Comparison of ENCODE assay signal across 8 cellular contexts in the genomic region with DNA sequence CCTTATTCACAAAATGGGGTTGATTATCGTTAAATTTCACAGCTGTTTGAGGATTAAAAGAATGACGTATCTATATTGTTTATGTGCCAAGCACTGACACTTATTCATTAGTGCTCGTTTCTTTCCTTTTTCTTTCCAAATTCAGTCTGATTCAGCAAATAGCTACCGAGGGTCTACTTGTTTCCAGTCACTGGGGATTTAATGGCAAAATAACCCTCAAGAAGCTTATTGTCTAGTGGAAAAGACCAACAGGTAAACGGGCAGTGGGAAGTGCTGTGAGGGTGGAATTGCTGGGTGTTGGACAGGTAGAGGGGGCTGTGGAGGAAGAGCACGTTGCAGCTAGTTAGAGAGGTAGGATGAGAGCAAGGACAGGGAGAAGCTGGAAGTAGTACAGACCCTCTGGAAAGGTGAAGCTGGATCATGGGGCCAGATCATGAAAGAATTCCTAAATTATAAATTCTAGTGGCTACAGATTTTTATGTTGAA. TPM values are rescaled to one million over a fixed set of nuclear protein-coding genes. Genes with fewer than 3 reads are reported as not detected.
DNase-seq lines count a peak whose midpoint lies in the region; ATAC-seq and TF ChIP-seq lines count a peak whose summit lies in the region.

No MANE protein-coding gene starts in this region.

- H3K27me3 ChIP-seq in heart left ventricle (peaks cover 0 to 32% (median 0%) of the 10 kb centered on the region in 9 donors), brain microvascular endothelial cell (replicated peaks) (no peaks in the 10 kb centered on the region)

- TF ChIP-seq POLR2A in heart left ventricle (IDR thresholded peaks at IDR 0.05): no peak

- H3K27me3 Mint-ChIP-seq in mesothelial cell of epicardium (ENCODE audit: low read depth): no peaks in the 10 kb centered on the region

- H3K27ac Mint-ChIP-seq in mesothelial cell of epicardium: peak overlapping the region; percentile 62

- TF ChIP-seq CTCF in heart left ventricle (IDR thresholded peaks at IDR 0.05) (peak in 1 of 12 donors; percentile 1), brain microvascular endothelial cell (IDR thresholded peaks at IDR 0.05; ENCODE audit: low read depth, low read length, missing control alignments) (no peak), mesothelial cell of epicardium (IDR thresholded peaks at IDR 0.05; ENCODE audit: unreplicated experiment) (no peak)

- no peak for DNase-seq in heart left ventricle
- DNase-seq in cardiac septum (ENCODE audit: low spot score): no peak
- DNase-seq in brain microvascular endothelial cell: no peak
- no peak for DNase-seq in mesothelial cell of epicardium (ENCODE audit: low spot score in 2 of 2, unreplicated experiment in 2 of 2)
- DNase-seq in NCI-H1105 (lab: John Stamatoyannopoulos, UW): no peak
- no peak for DNase-seq in SKM-1 treated with dmso at 0.1 percent for 144 hours (lab: John Stamatoyannopoulos, UW; ENCODE audit: unreplicated experiment)
- DNase-seq in COLO829 (ENCODE audit: low spot score): no peak
- DNase-seq in NCI-H1048 (lab: John Stamatoyannopoulos, UW): no peak

- H3K9me3 Mint-ChIP-seq in mesothelial cell of epicardium: no peaks in the 10 kb centered on the region

- H3K9me3 ChIP-seq in heart left ventricle: no peaks in the 10 kb centered on the region

- H3K4me3 ChIP-seq in heart left ventricle (peak overlapping the region; percentile 4 to 60 (median 49)), brain microvascular endothelial cell (ENCODE audit: low read depth, low read length) (peak overlapping the region; percentile 50)

- in situ Hi-C loops in brain microvascular endothelial cell (cut with HindIII; ENCODE audit: low pct_ligation_motif_present, low sequenced_read_pairs): no loop called here

- peaks cover 0 to 20% (median 9%) of the 10 kb centered on the region in 12 donors for H3K4me1 ChIP-seq in heart left ventricle

- peaks cover 53% of the 10 kb centered on the region for H3K4me1 Mint-ChIP-seq in mesothelial cell of epicardium

- WGBS in heart left ventricle, 4 donors: 13 to 20% (median 16%) methylated on average over 6 of the region's 6 CpGs

- peak overlapping the region; percentile 62 for H3K4me3 Mint-ChIP-seq in mesothelial cell of epicardium

- no peak for ATAC-seq in heart left ventricle

- H3K36me3 ChIP-seq in heart left ventricle (no peaks in the 10 kb centered on the region), brain microvascular endothelial cell (replicated peaks) (no peaks in the 10 kb centered on the region)

- H3K36me3 Mint-ChIP-seq in mesothelial cell of epicardium: no peaks in the 10 kb centered on the region

- intact Hi-C loops in heart left ventricle (cut with DNase I) (loop anchor here in 6 of 10 donors (1.0 to 5.0 kb wide), 5 partner anchors 157 to 160 kb away; partner anchors contain the start of gene YAP1 (in 4 of the 6)), cardiac septum (cut with DNase I) (loop anchor here (2.0 kb wide), 1 partner anchor 158 kb away; the partner anchor contains the start of gene YAP1)

- H3K27ac ChIP-seq in heart left ventricle (peak overlapping the region in 1 of 12 donors; percentile 44), brain microvascular endothelial cell (no peak overlapping the region)

RNA-seq across cellular contexts. Expression of gene BIRC3, which starts 48.3 kb away (rescaled TPM):
- 10 to 100 TPM in 1 of 9 donors, 1 to 10 TPM in 8; 1.8 to 21.1 (median 5.3) TPM for total RNA-seq in heart left ventricle
- 1 to 10 TPM; 1.6 to 3.3 TPM for polyA plus RNA-seq in heart left ventricle
- 1.8 TPM for total RNA-seq in cardiac septum
- 1.4 to 2.2 TPM (median 1.8 TPM) in 3 replicates for total RNA-seq in mesothelial cell of epicardium
